In genomic region chr3:62132027-62132590, GRCh38 we compare ENCODE assay signal across 1 cellular context.
TF ChIP-seq lines count a peak whose summit lies in the region.

No MANE protein-coding gene starts in this region.

TF ChIP-seq in GM23338, 12 proteins besides CTCF, POLR2A, EP300 and RAD21 (continued from another document):
- no peak for TF ChIP-seq ZNF462 (CRISPR knock-in tag; IDR thresholded peaks at IDR 0.05)
- TF ChIP-seq REST (IDR thresholded peaks at IDR 0.05; ENCODE audit: unreplicated experiment), result no peak
